ENCODE assay signal across 1 cellular context in the genomic region with DNA sequence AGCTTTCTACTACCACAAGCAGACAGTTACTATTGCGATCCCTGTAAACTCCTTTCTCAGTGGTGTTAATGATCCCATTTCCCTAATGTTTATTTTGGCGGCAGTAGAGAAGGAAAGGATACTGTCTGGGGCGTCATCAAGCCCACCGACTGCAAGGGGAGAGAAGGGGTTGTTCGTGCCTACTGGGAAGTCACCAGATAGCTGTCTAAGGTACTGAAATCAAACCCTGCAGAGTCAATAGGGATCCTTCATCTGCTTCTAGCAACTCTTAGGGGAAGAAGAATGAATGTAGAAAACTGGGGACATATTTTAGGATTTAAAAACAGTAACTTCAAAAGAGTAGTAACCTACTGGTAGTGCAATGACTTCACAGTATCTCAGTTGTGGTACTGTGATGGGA.
A peak's percentile ranks its signal among the peaks of the same experiment; 100 is the strongest.
TF ChIP-seq lines count a peak whose summit lies in the region.

No MANE protein-coding gene starts in this region.

TF ChIP-seq in HCT116, 20 proteins besides CTCF, POLR2A, EP300 and RAD21 (continued from another document):
- TF ChIP-seq, protein P1, sequence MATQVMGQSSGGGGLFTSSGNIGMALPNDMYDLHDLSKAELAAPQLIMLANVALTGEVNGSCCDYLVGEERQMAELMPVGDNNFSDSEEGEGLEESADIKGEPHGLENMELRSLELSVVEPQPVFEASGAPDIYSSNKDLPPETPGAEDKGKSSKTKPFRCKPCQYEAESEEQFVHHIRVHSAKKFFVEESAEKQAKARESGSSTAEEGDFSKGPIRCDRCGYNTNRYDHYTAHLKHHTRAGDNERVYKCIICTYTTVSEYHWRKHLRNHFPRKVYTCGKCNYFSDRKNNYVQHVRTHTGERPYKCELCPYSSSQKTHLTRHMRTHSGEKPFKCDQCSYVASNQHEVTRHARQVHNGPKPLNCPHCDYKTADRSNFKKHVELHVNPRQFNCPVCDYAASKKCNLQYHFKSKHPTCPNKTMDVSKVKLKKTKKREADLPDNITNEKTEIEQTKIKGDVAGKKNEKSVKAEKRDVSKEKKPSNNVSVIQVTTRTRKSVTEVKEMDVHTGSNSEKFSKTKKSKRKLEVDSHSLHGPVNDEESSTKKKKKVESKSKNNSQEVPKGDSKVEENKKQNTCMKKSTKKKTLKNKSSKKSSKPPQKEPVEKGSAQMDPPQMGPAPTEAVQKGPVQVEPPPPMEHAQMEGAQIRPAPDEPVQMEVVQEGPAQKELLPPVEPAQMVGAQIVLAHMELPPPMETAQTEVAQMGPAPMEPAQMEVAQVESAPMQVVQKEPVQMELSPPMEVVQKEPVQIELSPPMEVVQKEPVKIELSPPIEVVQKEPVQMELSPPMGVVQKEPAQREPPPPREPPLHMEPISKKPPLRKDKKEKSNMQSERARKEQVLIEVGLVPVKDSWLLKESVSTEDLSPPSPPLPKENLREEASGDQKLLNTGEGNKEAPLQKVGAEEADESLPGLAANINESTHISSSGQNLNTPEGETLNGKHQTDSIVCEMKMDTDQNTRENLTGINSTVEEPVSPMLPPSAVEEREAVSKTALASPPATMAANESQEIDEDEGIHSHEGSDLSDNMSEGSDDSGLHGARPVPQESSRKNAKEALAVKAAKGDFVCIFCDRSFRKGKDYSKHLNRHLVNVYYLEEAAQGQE (IDR thresholded peaks at IDR 0.05; ENCODE audit: low read depth): peak; percentile 34
